In the genomic region with DNA sequence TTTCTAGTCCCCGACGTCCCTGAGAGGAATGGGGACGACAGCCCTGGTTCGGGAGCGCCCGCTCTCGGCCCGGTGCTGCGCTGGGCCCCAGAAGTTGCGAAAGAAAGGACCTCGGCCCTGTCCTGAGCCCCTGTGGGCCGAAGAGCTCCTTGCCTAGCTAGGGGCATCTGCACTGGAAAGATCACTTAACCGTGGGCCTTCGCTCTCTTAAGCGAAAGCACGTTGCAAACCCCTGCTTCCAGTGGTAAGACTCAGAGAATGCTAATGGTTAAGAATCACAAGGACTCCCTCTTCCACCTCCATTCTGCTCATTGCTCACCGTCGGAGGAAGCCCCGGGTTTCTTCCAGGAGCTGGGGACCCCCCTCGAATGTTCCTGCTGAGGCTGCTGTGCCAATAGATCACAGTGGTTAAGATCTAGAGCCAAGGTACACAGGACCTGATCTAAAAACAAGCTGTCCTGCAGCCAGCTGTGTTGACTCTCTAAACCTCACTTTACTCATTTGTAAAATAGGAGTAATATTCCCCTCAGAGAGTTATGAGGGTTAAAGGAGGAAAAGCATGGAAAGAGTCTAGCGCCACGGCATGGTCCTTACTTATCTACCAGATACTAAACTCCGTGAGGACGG, we compare ENCODE assay signal across 8 cellular contexts. TPM values are rescaled to one million over a fixed set of nuclear protein-coding genes. Genes with fewer than 3 reads are reported as not detected.
A peak's percentile ranks its signal among the peaks of the same experiment; 100 is the strongest.
DNase-seq lines count a peak whose midpoint lies in the region; ATAC-seq, FAIRE-seq and TF ChIP-seq lines count a peak whose summit lies in the region.

No MANE protein-coding gene starts in this region.

- H3K79me1 ChIP-seq in trophoblast cell (ENCODE audit: low read length): peaks cover 8% of the 10 kb centered on the region

- BruUV-seq in Panc1 (replicated peaks; lab: Mats Ljungman, UMichigan): no TSS peak

- H3K4ac ChIP-seq in trophoblast cell (ENCODE audit: low read depth, low read length): peak overlapping the region; percentile 48

- H3K79me2 ChIP-seq in trophoblast cell (ENCODE audit: control insufficient read depth, insufficient read depth, low read length, poor library complexity): peaks cover 7% of the 10 kb centered on the region

- H3K4me3 Mint-ChIP-seq in activated naive CD4-positive, alpha-beta T cell treated with anti-CD3 and anti-CD28 coated beads, Interleukin-2, amount 10 ng/mL, durations not matched to agents 7 days and 5 days: peak overlapping the region; percentile 79

- no peak for TF ChIP-seq CTCF in Panc1 (IDR thresholded peaks at IDR 0.05)
- no peak for TF ChIP-seq CTCF in GM20000 (IDR thresholded peaks at IDR 0.05; ENCODE audit: extremely low read depth, missing control alignments)

- no CpG with 5 or more reads among the region's 24 CpGs for WGBS in trophoblast cell (ENCODE audit: extremely low coverage, insufficient coverage, insufficient read length)

- peak overlapping the region; percentile 82 for H3K27ac Mint-ChIP-seq in activated naive CD4-positive, alpha-beta T cell treated with anti-CD3 and anti-CD28 coated beads, Interleukin-2, amount 10 ng/mL, durations not matched to agents 7 days and 5 days

- H3K27ac ChIP-seq in Panc1 (ENCODE audit: low read length): peak overlapping the region; percentile 65
- peak overlapping the region; percentile 73 for H3K27ac ChIP-seq in trophoblast cell (ENCODE audit: low read depth, low read length)

- H4K8ac ChIP-seq in trophoblast cell (ENCODE audit: low read depth, low read length): peak overlapping the region; percentile 93

- ATAC-seq in Panc1: peak; percentile 54; the same call in 1 of the 2 replicates

- no peak overlapping the region for H2AK5ac ChIP-seq in trophoblast cell (ENCODE audit: low read length)

- peak overlapping the region; percentile 89 for H3K9ac ChIP-seq in trophoblast cell (ENCODE audit: low read length)

- peak overlapping the region; percentile 91 for H2AFZ ChIP-seq in trophoblast cell (ENCODE audit: insufficient read depth, low read length, poor library complexity)

- DNase-seq in activated naive CD4-positive, alpha-beta T cell treated with anti-CD3 and anti-CD28 coated beads, Interleukin-2, amount 10 ng/mL, durations not matched to agents 7 days and 5 days: no peak
- no peak for DNase-seq in activated naive CD4-positive, alpha-beta T cell treated with Interleukin-2 at 50 U/mL for 16 hours
- DNase-seq in Panc1 (ENCODE audit: low read depth, low spot score) (no peak), erythroblast (lab: John Stamatoyannopoulos, UW) (peak; percentile 31 to 48), trophoblast cell (no peak), NCI-H2081 treated with DMSO at 0.1 percent for 48 hours (lab: John Stamatoyannopoulos, UW) (no peak), HTR-8/SVneo (ENCODE audit: insufficient read length, low spot score) (no peak), GM20000 (ENCODE audit: low spot score) (no peak)

- intact Hi-C loops in Panc1 (cut with micrococcal nuclease; ENCODE audit: unreplicated experiment): no loop called here

- H3K18ac ChIP-seq in trophoblast cell (ENCODE audit: low read length): peak overlapping the region; percentile 81

- H2BK12ac ChIP-seq in trophoblast cell (ENCODE audit: low read length): no peak overlapping the region

- peaks cover 10% of the 10 kb centered on the region for H3K36me3 ChIP-seq in Panc1 (ENCODE audit: control insufficient read depth, insufficient read depth, low read length)
- peaks cover 1 to 2% of the 10 kb centered on the region in 2 experiments for H3K36me3 ChIP-seq in trophoblast cell (ENCODE audit: control insufficient read depth in 1 of 2, insufficient read depth in 2 of 2, low read length in 2 of 2)

- FAIRE-seq in HTR-8/SVneo (lab: Jason Lieb, UNC): no peak

- no peaks in the 10 kb centered on the region for H3K9me3 Mint-ChIP-seq in activated naive CD4-positive, alpha-beta T cell treated with anti-CD3 and anti-CD28 coated beads, Interleukin-2, amount 10 ng/mL, durations not matched to agents 7 days and 5 days

- peaks cover 29% of the 10 kb centered on the region for H3K4me1 Mint-ChIP-seq in activated naive CD4-positive, alpha-beta T cell treated with anti-CD3 and anti-CD28 coated beads, Interleukin-2, amount 10 ng/mL, durations not matched to agents 7 days and 5 days

- POLR2A ChIA-PET in Panc1 (lab: Charles Lee): no interaction called here

- peak overlapping the region; percentile 74 for H3K4me2 ChIP-seq in trophoblast cell (ENCODE audit: low read length)

- H3K4me1 ChIP-seq in Panc1 (ENCODE audit: control insufficient read depth, insufficient read depth, low read length) (peaks cover 9% of the 10 kb centered on the region; the same call in 1 of the 2 replicates), trophoblast cell (ENCODE audit: control insufficient read depth in 1 of 2, insufficient read depth in 2 of 2, low read length in 2 of 2) (peaks cover 0 to 10% of the 10 kb centered on the region in 2 experiments)

- CTCF ChIA-PET in activated naive CD4-positive, alpha-beta T cell treated with anti-CD3 and anti-CD28 coated beads, Interleukin-2, amount 10 ng/mL, durations not matched to agents 7 days and 5 days (lab: Charles Lee): interaction anchor here (1.7 kb wide), 1 partner anchor 18 kb away, joined by 9 read pairs; no protein-coding TSS in a partner anchor
- CTCF ChIA-PET in Panc1 (lab: Charles Lee): no interaction called here

- H3K9me3 ChIP-seq in Panc1 (ENCODE audit: control insufficient read depth, insufficient read depth, low read depth, low read length) (no peaks in the 10 kb centered on the region), trophoblast cell (ENCODE audit: insufficient read depth, low read depth, low read length) (peaks cover 1% of the 10 kb centered on the region)

- H2BK5ac ChIP-seq in trophoblast cell (ENCODE audit: low read depth, low read length, poor library complexity): peak overlapping the region; percentile 50

- in situ Hi-C loops in Panc1 (cut with HindIII; ENCODE audit: low pct_unique_long_range_greater_than_20kb, low sequenced_read_pairs): no loop called here

- H2BK120ac ChIP-seq in trophoblast cell (ENCODE audit: insufficient read depth, low read length, poor library complexity): peak overlapping the region; percentile 55

- peak overlapping the region; percentile 73 for H4K91ac ChIP-seq in trophoblast cell (ENCODE audit: low read depth, low read length)

- peaks cover 29% of the 10 kb centered on the region for H3K36me3 Mint-ChIP-seq in activated naive CD4-positive, alpha-beta T cell treated with anti-CD3 and anti-CD28 coated beads, Interleukin-2, amount 10 ng/mL, durations not matched to agents 7 days and 5 days

- peaks cover 32% of the 10 kb centered on the region for H3K27me3 Mint-ChIP-seq in activated naive CD4-positive, alpha-beta T cell treated with anti-CD3 and anti-CD28 coated beads, Interleukin-2, amount 10 ng/mL, durations not matched to agents 7 days and 5 days

- peak overlapping the region; percentile 90 for H3K14ac ChIP-seq in trophoblast cell (ENCODE audit: low read length)

- H3K23ac ChIP-seq in trophoblast cell (ENCODE audit: low read length): no peak overlapping the region

- H3K4me3 ChIP-seq in Panc1 (ENCODE audit: low read depth in 2 of 2, low read length in 2 of 2): peak overlapping the region; percentile 92 to 93
- H3K4me3 ChIP-seq in trophoblast cell (ENCODE audit: low read depth, low read length): peak overlapping the region; percentile 95

- H3K27me3 ChIP-seq in Panc1 (ENCODE audit: control insufficient read depth, insufficient read depth, low read length): no peaks in the 10 kb centered on the region
- H3K27me3 ChIP-seq in trophoblast cell (ENCODE audit: insufficient read depth, low read length): no peaks in the 10 kb centered on the region

- TF ChIP-seq POLR2A in erythroblast (IDR thresholded peaks at IDR 0.05; ENCODE audit: low read length): no peak

- H4K12ac ChIP-seq in trophoblast cell (ENCODE audit: low read depth, low read length): peak overlapping the region; percentile 45

RNA-seq across cellular contexts. Expression of gene VAMP3, which starts 0.7 kb away (rescaled TPM):
- 106 TPM for total RNA-seq in Panc1 (2021; ENCODE audit: unreplicated experiment)
- 59.8 TPM for polyA plus RNA-seq in Panc1 (2012; ENCODE audit: insufficient read length)
- polyA plus RNA-seq in trophoblast cell (2013): 103 and 104 TPM in 2 replicates

RNA-seq across cellular contexts. Expression of gene PER3, which starts 12.3 kb away (rescaled TPM):
- total RNA-seq in Panc1 (2021; ENCODE audit: unreplicated experiment): 17.0 TPM
- 5.0 TPM for polyA plus RNA-seq in Panc1 (2012; ENCODE audit: insufficient read length)
- polyA plus RNA-seq in trophoblast cell (2013): 1.4 and 1.5 TPM in 2 replicates

Comparison
In these comparisons a context has a peak if more than half of its experiments do, and no peak if none do; other contexts are left out.
1. DNase-seq: peak in erythroblast (2 of 2); none in activated naive CD4-positive, alpha-beta T cell treated with anti-CD3 and anti-CD28 coated beads, Interleukin-2, amount 10 ng/mL, durations not matched to agents 7 days and 5 days (single experiment), activated naive CD4-positive, alpha-beta T cell treated with Interleukin-2 at 50 U/mL for 16 hours (single experiment), Panc1 (single experiment), trophoblast cell (0 of 2), NCI-H2081 treated with DMSO at 0.1 percent for 48 hours (single experiment), HTR-8/SVneo (single experiment) and GM20000 (single experiment).